In the genomic region with DNA sequence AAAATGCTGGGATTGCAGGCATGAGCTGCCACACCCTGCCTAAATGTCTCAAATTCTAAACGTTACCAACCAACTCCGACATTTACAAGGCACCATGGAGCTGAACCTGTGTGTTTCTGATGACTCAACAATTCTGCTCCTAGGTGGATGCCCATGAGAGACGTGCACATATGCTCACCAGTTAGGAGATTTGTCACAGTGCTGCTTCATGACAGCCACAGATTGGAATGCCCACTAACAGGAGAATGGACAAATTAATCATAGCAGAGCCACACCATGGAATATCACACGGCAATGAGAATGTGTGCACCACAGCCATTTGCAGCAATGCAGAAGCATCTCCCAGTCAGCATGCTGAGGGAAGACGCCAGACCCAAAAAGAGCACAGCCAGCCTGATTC, we compare ENCODE assay signal across 1 cellular context.
TF ChIP-seq lines count a peak whose summit lies in the region.

No MANE protein-coding gene starts in this region.

TF ChIP-seq in IMR-90, 13 proteins besides CTCF, POLR2A, EP300 and RAD21:
- TF ChIP-seq CEBPB (IDR thresholded peaks at IDR 0.05; ENCODE audit: low read depth, low read length) (no peak), RFX5 (IDR thresholded peaks at IDR 0.05; ENCODE audit: low read depth, low read length) (no peak), RCOR1 (IDR thresholded peaks at IDR 0.05; ENCODE audit: insufficient replicate concordance, low read length) (no peak), MAFK (IDR thresholded peaks at IDR 0.05; ENCODE audit: low read depth, low read length) (peak; percentile 86)
- TF ChIP-seq, protein P1, sequence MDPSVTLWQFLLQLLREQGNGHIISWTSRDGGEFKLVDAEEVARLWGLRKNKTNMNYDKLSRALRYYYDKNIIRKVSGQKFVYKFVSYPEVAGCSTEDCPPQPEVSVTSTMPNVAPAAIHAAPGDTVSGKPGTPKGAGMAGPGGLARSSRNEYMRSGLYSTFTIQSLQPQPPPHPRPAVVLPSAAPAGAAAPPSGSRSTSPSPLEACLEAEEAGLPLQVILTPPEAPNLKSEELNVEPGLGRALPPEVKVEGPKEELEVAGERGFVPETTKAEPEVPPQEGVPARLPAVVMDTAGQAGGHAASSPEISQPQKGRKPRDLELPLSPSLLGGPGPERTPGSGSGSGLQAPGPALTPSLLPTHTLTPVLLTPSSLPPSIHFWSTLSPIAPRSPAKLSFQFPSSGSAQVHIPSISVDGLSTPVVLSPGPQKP (IDR thresholded peaks at IDR 0.05; ENCODE audit: borderline replicate concordance, low read depth, low read length) = no peak
